In genomic region chr4:2812600-2812932, GRCh38 we compare ENCODE assay signal across 8 cellular contexts. TPM values are rescaled to one million over a fixed set of nuclear protein-coding genes. Genes with fewer than 3 reads are reported as not detected.
DNase-seq lines count a peak whose midpoint lies in the region; ATAC-seq and TF ChIP-seq lines count a peak whose summit lies in the region.

No MANE protein-coding gene starts in this region.

- in situ Hi-C loops in KBM-7 (cut with MboI; ENCODE audit: low pct_unique_long_range_greater_than_20kb, low sequenced_read_pairs) = no loop called here

- no peak for TF ChIP-seq POLR2A in erythroblast (IDR thresholded peaks at IDR 0.05; ENCODE audit: low read length)

- peak; percentile 45 for DNase-seq in OCI-M1 (lab: John Stamatoyannopoulos, UW)
- DNase-seq in erythroblast (lab: John Stamatoyannopoulos, UW) = peak; percentile 51 to 63
- no peak for DNase-seq in KBM-7
- DNase-seq in globus pallidus (ENCODE audit: low spot score) = no peak

- peak overlapping the region; percentile 27 to 99 (median 88) for H3K27ac ChIP-seq in skin epidermis

- ATAC-seq in GM19351 (IDR thresholded peaks at IDR 0.05; ENCODE audit: unreplicated experiment) (peak; percentile 23), GM21381 (IDR thresholded peaks at IDR 0.05; ENCODE audit: unreplicated experiment) (no peak), esophagus mucosa (no peak)

- peak overlapping the region; percentile 23 to 47 (median 43) for H3K4me3 ChIP-seq in skin epidermis

RNA-seq across cellular contexts. Expression of gene SH3BP2, which starts 19.7 kb away (rescaled TPM):
- 32.6 TPM for total RNA-seq in esophagus mucosa

RNA-seq across cellular contexts. Expression of gene ADD1, which starts 31.1 kb away (rescaled TPM):
- total RNA-seq in esophagus mucosa = 133 TPM

RNA-seq across cellular contexts. Expression of gene TNIP2, which starts 56.4 kb away (rescaled TPM):
- total RNA-seq in esophagus mucosa = 25.1 TPM

Comparison
In these comparisons a context has a peak if more than half of its experiments do, and no peak if none do; other contexts are left out.
1. DNase-seq: peak in OCI-M1 (single experiment) and erythroblast (2 of 2); none in KBM-7 (single experiment) and globus pallidus (single experiment).